Comparison of ENCODE assay signal across 1 cellular context in the genomic region with DNA sequence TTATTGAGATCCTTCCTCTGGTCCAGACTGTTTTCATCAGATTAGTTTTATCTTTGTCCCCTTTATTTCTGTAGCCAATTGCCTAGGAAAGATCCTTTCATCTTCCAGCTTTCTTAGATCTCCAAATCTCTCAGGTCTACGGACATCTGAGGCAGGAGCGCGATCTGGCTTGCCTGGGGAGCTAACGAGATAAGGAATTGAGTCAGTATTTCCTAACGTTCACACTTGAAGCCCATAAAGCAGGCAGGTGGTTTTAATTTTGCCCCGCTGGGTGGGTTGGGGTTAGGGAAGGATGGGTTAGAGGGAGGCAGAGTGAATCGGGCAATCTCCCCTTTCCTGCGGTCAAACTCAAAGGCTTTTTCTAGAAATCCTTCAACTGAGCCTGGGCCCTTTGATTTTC.
TF ChIP-seq lines count a peak whose summit lies in the region.

No MANE protein-coding gene starts in this region.

TF ChIP-seq in H1, 55 proteins besides CTCF, POLR2A, EP300 and RAD21:
- TF ChIP-seq KDM5A (IDR thresholded peaks at IDR 0.05; ENCODE audit: low read length), result no peak
- no peak for TF ChIP-seq KDM4A (IDR thresholded peaks at IDR 0.05; ENCODE audit: low read depth, low read length, severe bottlenecking)
- no peak for TF ChIP-seq ASH2L (IDR thresholded peaks at IDR 0.05; ENCODE audit: low read length)
- TF ChIP-seq ZNF274 (IDR thresholded peaks at IDR 0.05; ENCODE audit: borderline replicate concordance, extremely low read depth, low read length), result no peak
- TF ChIP-seq CREB1 (IDR thresholded peaks at IDR 0.05), result no peak
- no peak for TF ChIP-seq SP4 (IDR thresholded peaks at IDR 0.05; ENCODE audit: low read length)
- no peak for TF ChIP-seq HDAC6 (IDR thresholded peaks at IDR 0.05; ENCODE audit: low read depth, low read length)
- TF ChIP-seq NRF1 (IDR thresholded peaks at IDR 0.05; ENCODE audit: low read depth, low read length), result no peak
- no peak for TF ChIP-seq TAF1 (IDR thresholded peaks at IDR 0.05; ENCODE audit: low read depth, low read length)
- TF ChIP-seq FOSL1 (IDR thresholded peaks at IDR 0.05; ENCODE audit: insufficient read depth, low read depth, low read length), result no peak
- no peak for TF ChIP-seq SIRT6 (IDR thresholded peaks at IDR 0.05; ENCODE audit: low read length)
- TF ChIP-seq EGR1 (IDR thresholded peaks at IDR 0.05; ENCODE audit: borderline replicate concordance, low read depth, low read length), result no peak
- no peak for TF ChIP-seq MAFK (IDR thresholded peaks at IDR 0.05; ENCODE audit: low read depth, low read length)
TF ChIP-seq in H1: peak in this region for 0.
